Comparison of ENCODE assay signal across 14 cellular contexts in the genomic region with DNA sequence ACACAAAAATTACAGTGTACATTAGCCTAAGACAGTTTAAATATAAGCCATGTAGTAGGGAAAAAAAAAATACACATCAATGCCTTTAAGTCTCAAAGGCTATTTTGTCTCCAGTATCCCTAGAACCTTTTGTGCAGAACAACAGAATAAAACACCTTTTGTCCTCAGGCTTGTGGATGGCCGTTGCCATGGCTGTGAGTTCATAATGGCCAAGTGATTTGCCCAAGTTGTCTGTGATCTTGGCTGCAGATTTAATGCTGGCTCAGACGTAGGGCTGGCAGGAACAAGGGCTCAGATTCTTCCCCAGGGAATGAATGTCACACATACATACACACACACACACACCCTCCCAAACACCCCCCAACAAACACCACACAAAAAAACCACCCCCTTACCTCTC. TPM values are rescaled to one million over a fixed set of nuclear protein-coding genes. Genes with fewer than 3 reads are reported as not detected.
DNase-seq lines count a peak whose midpoint lies in the region; ATAC-seq and TF ChIP-seq lines count a peak whose summit lies in the region.
"Had no signal": no experiment of that assay in that cellular context is flagged by ENCODE, and none has a peak within 500 bp of the region (broad histone marks: within the 10 kb centered on the region; RNA-seq: fewer than 3 reads in every experiment).

No MANE protein-coding gene starts in this region.

- no peak for ATAC-seq in stimulated activated naive CD8-positive, alpha-beta T cell treated with anti-CD3 and anti-CD28 coated beads, Interleukin-15, Interleukin-2, amounts not matched to agents 100 U/mL and 50 U/mL, for 24 hours
- ATAC-seq: activated CD8-positive, alpha-beta T cell treated with anti-CD3 and anti-CD28 coated beads, Interleukin-2, amount 10 ng/mL, durations not matched to agents 7 days and 5 days; SK-N-SH treated with all-trans-retinoic acid at 6 μM for 48 hours; stimulated activated naive B cell treated with anti-CD40 and anti-IgM and Interleukin-4, amounts not matched to agents 10 μg/mL and 1 μg/mL and 100 μg/mL, for 72 hours had no signal

- H3K27me3 Mint-ChIP-seq in glutamatergic neuron (ENCODE audit: unreplicated experiment): peaks cover 1% of the 10 kb centered on the region
- H3K27me3 Mint-ChIP-seq: CD4-positive, alpha-beta memory T cell had no signal

- peaks cover 11% of the 10 kb centered on the region for H3K4me1 ChIP-seq in HAP-1
- H3K4me1 ChIP-seq: esophagus squamous epithelium had no signal

- H3K27ac Mint-ChIP-seq in glutamatergic neuron (ENCODE audit: unreplicated experiment): peak overlapping the region; percentile 8
- H3K27ac Mint-ChIP-seq: activated CD8-positive, alpha-beta T cell treated with anti-CD3 and anti-CD28 coated beads, Interleukin-2, amount 10 ng/mL, durations not matched to agents 7 days and 5 days; CD4-positive, alpha-beta memory T cell; IgD-negative memory B cell; stimulated activated naive B cell treated with anti-CD40 and anti-IgM and Interleukin-4, amounts not matched to agents 10 μg/mL and 1 μg/mL and 100 μg/mL, for 72 hours had no signal

- H3K9me3 Mint-ChIP-seq in glutamatergic neuron (ENCODE audit: unreplicated experiment): peaks cover 3% of the 10 kb centered on the region
- H3K9me3 Mint-ChIP-seq: stimulated activated naive B cell treated with anti-CD40 and anti-IgM and Interleukin-4, amounts not matched to agents 10 μg/mL and 1 μg/mL and 100 μg/mL, for 72 hours had no signal

- no peaks in the 10 kb centered on the region for H3K9me3 ChIP-seq in HAP-1
- H3K9me3 ChIP-seq: esophagus squamous epithelium had no signal

- no peak overlapping the region for H3K4me3 Mint-ChIP-seq in glutamatergic neuron (ENCODE audit: unreplicated experiment)
- H3K4me3 Mint-ChIP-seq: activated CD8-positive, alpha-beta T cell treated with anti-CD3 and anti-CD28 coated beads, Interleukin-2, amount 10 ng/mL, durations not matched to agents 7 days and 5 days; CD4-positive, alpha-beta memory T cell; IgD-negative memory B cell; stimulated activated naive B cell treated with anti-CD40 and anti-IgM and Interleukin-4, amounts not matched to agents 10 μg/mL and 1 μg/mL and 100 μg/mL, for 72 hours had no signal

- no peak overlapping the region for H3K4me3 ChIP-seq in HAP-1
- H3K4me3 ChIP-seq: esophagus squamous epithelium had no signal

- no peaks in the 10 kb centered on the region for H3K27me3 ChIP-seq in HAP-1 (ENCODE audit: low read depth)
- H3K27me3 ChIP-seq: esophagus squamous epithelium had no signal

- DNase-seq in HAP-1 (ENCODE audit: low spot score in 2 of 2): peak; percentile 65 to 72
- DNase-seq in anterior cingulate cortex (lab: John Stamatoyannopoulos, UW): peak in 46 of 58 donors; percentile 0 to 82 (median 32)
- DNase-seq in glutamatergic neuron: no peak
- peak; percentile 32 for DNase-seq in retina
- DNase-seq in epidermal melanocyte (ENCODE audit: insufficient read length, low spot score): no peak
- DNase-seq in stimulated activated naive CD8-positive, alpha-beta T cell treated with anti-CD3 and anti-CD28 coated beads, Interleukin-15, Interleukin-2, amounts not matched to agents 100 U/mL and 50 U/mL, for 24 hours: no peak
- no peak for DNase-seq in NCI-H1694 (lab: John Stamatoyannopoulos, UW)
- DNase-seq: activated CD8-positive, alpha-beta T cell treated with anti-CD3 and anti-CD28 coated beads, Interleukin-2, amount 10 ng/mL, durations not matched to agents 7 days and 5 days; CD4-positive, alpha-beta memory T cell; esophagus squamous epithelium; NCI-H1694 treated with DMSO at 0.1 percent for 48 hours; stimulated activated naive B cell treated with anti-CD40 and anti-IgM and Interleukin-4, amounts not matched to agents 10 μg/mL and 1 μg/mL and 100 μg/mL, for 72 hours had no signal

- H3K4me1 Mint-ChIP-seq in glutamatergic neuron (ENCODE audit: low read depth, unreplicated experiment): peaks cover 24% of the 10 kb centered on the region
- H3K4me1 Mint-ChIP-seq: CD4-positive, alpha-beta memory T cell; stimulated activated naive B cell treated with anti-CD40 and anti-IgM and Interleukin-4, amounts not matched to agents 10 μg/mL and 1 μg/mL and 100 μg/mL, for 72 hours had no signal

- no peaks in the 10 kb centered on the region for H3K36me3 Mint-ChIP-seq in glutamatergic neuron (ENCODE audit: unreplicated experiment)
- H3K36me3 Mint-ChIP-seq: CD4-positive, alpha-beta memory T cell; IgD-negative memory B cell; stimulated activated naive B cell treated with anti-CD40 and anti-IgM and Interleukin-4, amounts not matched to agents 10 μg/mL and 1 μg/mL and 100 μg/mL, for 72 hours had no signal

- H3K36me3 ChIP-seq in HAP-1 (replicated peaks): no peaks in the 10 kb centered on the region
- H3K36me3 ChIP-seq: esophagus squamous epithelium had no signal

- in situ Hi-C loops in HAP-1 (cut with MboI; ENCODE audit: low sequenced_read_pairs): no loop called here

- no peak for TF ChIP-seq CTCF in glutamatergic neuron (IDR thresholded peaks at IDR 0.05; ENCODE audit: partially characterized antibody, unreplicated experiment)

RNA-seq across cellular contexts. Expression of a gene that starts 25.3 kb away (rescaled TPM):
- total RNA-seq in glutamatergic neuron (ENCODE audit: unreplicated experiment): 516 TPM
- total RNA-seq: activated CD8-positive, alpha-beta T cell treated with anti-CD3 and anti-CD28 coated beads, Interleukin-2, amount 10 ng/mL, durations not matched to agents 7 days and 5 days; CD4-positive, alpha-beta memory T cell had no signal

RNA-seq across cellular contexts. Expression of a gene that starts 57.0 kb away (rescaled TPM):
- 28.5 TPM for total RNA-seq in glutamatergic neuron (ENCODE audit: unreplicated experiment)

RNA-seq across cellular contexts. Expression of a gene that starts 57.1 kb away (rescaled TPM):
- 25.8 TPM for total RNA-seq in glutamatergic neuron (ENCODE audit: unreplicated experiment)

Comparison
In these comparisons a context has a peak if more than half of its experiments do, and no peak if none do; other contexts are left out.
1. DNase-seq: peak in HAP-1 (2 of 2), anterior cingulate cortex (46 of 58) and retina (single experiment); none in glutamatergic neuron (single experiment), epidermal melanocyte (single experiment), stimulated activated naive CD8-positive, alpha-beta T cell treated with anti-CD3 and anti-CD28 coated beads, Interleukin-15, Interleukin-2, amounts not matched to agents 100 U/mL and 50 U/mL, for 24 hours (single experiment) and NCI-H1694 (single experiment).